ENCODE assay signal across 9 cellular contexts in genomic region chr12:57008113-57008687, GRCh38. TPM values are rescaled to one million over a fixed set of nuclear protein-coding genes. Genes with fewer than 3 reads are reported as not detected.
DNase-seq lines count a peak whose midpoint lies in the region; ATAC-seq and TF ChIP-seq lines count a peak whose summit lies in the region.
"Had no signal": no experiment of that assay in that cellular context is flagged by ENCODE, and none has a peak within 500 bp of the region (broad histone marks: within the 10 kb centered on the region; RNA-seq: fewer than 3 reads in every experiment).

No MANE protein-coding gene starts in this region.

- H3K4me1 Mint-ChIP-seq in CD14-positive monocyte, result peaks cover 23% of the 10 kb centered on the region
- peaks cover 46% of the 10 kb centered on the region for H3K4me1 Mint-ChIP-seq in activated T-helper 2 cell treated with anti-CD3 and anti-CD28 coated beads, Interferon-gamma antibody, Interleukin-2, Interleukin-4, amounts not matched to agents 10 μg/mL and 5 μg/mL and 100 μg/mL, durations not matched to agents 14 hours and 24 hours and 36 hours (ENCODE audit: low read depth)

- WGBS in hepatocyte (ENCODE audit: low lambda C conversion rate, missing lambda C conversion rate), result 67% methylated on average over 1 of the region's 1 CpG
- WGBS in stomach, 5 donors, result 18 to 50% (median 31%) methylated on average over 1 of the region's 1 CpG

- H3K27ac ChIP-seq in hepatocyte, result peak overlapping the region; percentile 18
- peak overlapping the region in 2 of 5 donors; percentile 10 to 22 for H3K27ac ChIP-seq in stomach

- TF ChIP-seq CTCF in CD14-positive monocyte (IDR thresholded peaks at IDR 0.05), result peak; percentile 68
- TF ChIP-seq CTCF in GM13976 (IDR thresholded peaks at IDR 0.05; ENCODE audit: borderline replicate concordance, control extremely low read depth, extremely low read depth, insufficient read depth, missing control alignments), result peak; percentile 54
- TF ChIP-seq CTCF in hepatocyte (IDR thresholded peaks at IDR 0.05; ENCODE audit: poor library complexity), result peak; percentile 77
- TF ChIP-seq CTCF in stomach (IDR thresholded peaks at IDR 0.05), result peak in 5 of 7 experiments; percentile 38 to 57 (median 47)

- no peak overlapping the region for H3K4me3 ChIP-seq in hepatocyte
- no peak overlapping the region for H3K4me3 ChIP-seq in stomach

- peaks cover 29% of the 10 kb centered on the region for H3K79me2 ChIP-seq in hepatocyte

- no peak overlapping the region for H3K4me3 Mint-ChIP-seq in CD14-positive monocyte
- no peak overlapping the region for H3K4me3 Mint-ChIP-seq in activated T-helper 2 cell treated with anti-CD3 and anti-CD28 coated beads, Interferon-gamma antibody, Interleukin-2, Interleukin-4, amounts not matched to agents 10 μg/mL and 5 μg/mL and 100 μg/mL, durations not matched to agents 14 hours and 24 hours and 36 hours (ENCODE audit: low read depth)

- H3K9me3 ChIP-seq in hepatocyte (ENCODE audit: low read depth) (no peaks in the 10 kb centered on the region), stomach (no peaks in the 10 kb centered on the region)

- no peak overlapping the region for H3K27ac Mint-ChIP-seq in CD14-positive monocyte
- peak overlapping the region; percentile 89 for H3K27ac Mint-ChIP-seq in activated T-helper 2 cell treated with anti-CD3 and anti-CD28 coated beads, Interferon-gamma antibody, Interleukin-2, Interleukin-4, amounts not matched to agents 10 μg/mL and 5 μg/mL and 100 μg/mL, durations not matched to agents 14 hours and 24 hours and 36 hours

- H3K9me3 Mint-ChIP-seq in CD14-positive monocyte, result no peaks in the 10 kb centered on the region
- no peaks in the 10 kb centered on the region for H3K9me3 Mint-ChIP-seq in activated T-helper 2 cell treated with anti-CD3 and anti-CD28 coated beads, Interferon-gamma antibody, Interleukin-2, Interleukin-4, amounts not matched to agents 10 μg/mL and 5 μg/mL and 100 μg/mL, durations not matched to agents 14 hours and 24 hours and 36 hours

- in situ Hi-C loops in GM13976 (cut with MboI; ENCODE audit: low sequenced_read_pairs, unreplicated experiment), result loop anchor here (5.0 kb wide), 1 partner anchor 104 kb away; the partner anchor contains the start of gene STAT6

- ATAC-seq in HG03175 (IDR thresholded peaks at IDR 0.05; ENCODE audit: unreplicated experiment) (no peak), GM18909 (IDR thresholded peaks at IDR 0.05; ENCODE audit: poor library complexity, unreplicated experiment) (no peak)

- peak overlapping the region; percentile 44 for H3K4me2 ChIP-seq in hepatocyte

- intact Hi-C loops in CD14-positive monocyte (cut with micrococcal nuclease) (loop anchor here (2.0 to 5.0 kb wide), 2 partner anchors 53 to 54 kb away; no protein-coding TSS in a partner anchor), stomach (cut with DNase I; ENCODE audit: low total_unique reads) (loop anchor here (5.0 kb wide), 1 partner anchor 54 kb away; no protein-coding TSS in a partner anchor)
- intact Hi-C loops in activated T-helper 2 cell treated with anti-CD3 and anti-CD28 coated beads, Interferon-gamma antibody, Interleukin-2, Interleukin-4, amounts not matched to agents 10 μg/mL and 5 μg/mL and 100 μg/mL, durations not matched to agents 14 hours and 24 hours and 36 hours (cut with micrococcal nuclease), result loop anchor here (1.0 to 5.0 kb wide), 4 partner anchors 56 to 174 kb away; partner anchors contain the start of gene LRP1

- H3K36me3 ChIP-seq in hepatocyte (replicated peaks; ENCODE audit: insufficient read depth, low read depth) (no peaks in the 10 kb centered on the region), stomach (peaks cover 13 to 17% (median 16%) of the 10 kb centered on the region in 4 donors)

- H4K20me1 ChIP-seq in hepatocyte (ENCODE audit: insufficient read depth, poor library complexity, severe bottlenecking), result no peaks in the 10 kb centered on the region

- H3K27me3 Mint-ChIP-seq in CD14-positive monocyte (ENCODE audit: low read depth in 3 of 3), result peaks cover 1 to 4% (median 3%) of the 10 kb centered on the region in 3 donors
- H3K27me3 Mint-ChIP-seq in activated T-helper 2 cell treated with anti-CD3 and anti-CD28 coated beads, Interferon-gamma antibody, Interleukin-2, Interleukin-4, amounts not matched to agents 10 μg/mL and 5 μg/mL and 100 μg/mL, durations not matched to agents 14 hours and 24 hours and 36 hours (ENCODE audit: low read depth), result no peaks in the 10 kb centered on the region

- no peak for TF ChIP-seq POLR2A in stomach (IDR thresholded peaks at IDR 0.05)

- DNase-seq in CD14-positive monocyte (ENCODE audit: low spot score) (no peak), GM13976 (ENCODE audit: low spot score) (peak; percentile 66), NCI-H460 (ENCODE audit: extremely low read depth, low read depth) (peak; percentile 50), hepatocyte (ENCODE audit: low spot score) (peak; percentile 75), stomach (no peak)
- no peak for DNase-seq in activated T-helper 2 cell treated with anti-CD3 and anti-CD28 coated beads, Interferon-gamma antibody, Interleukin-2, Interleukin-4, amounts not matched to agents 10 μg/mL and 5 μg/mL and 100 μg/mL, durations not matched to agents 14 hours and 24 hours and 36 hours (ENCODE audit: low spot score)
- DNase-seq: right cardiac atrium had no signal

- H3K9me2 ChIP-seq in hepatocyte (replicated peaks; ENCODE audit: insufficient read depth), result no peaks in the 10 kb centered on the region

- TF ChIP-seq EP300 in stomach (IDR thresholded peaks at IDR 0.05), result no peak

- no peak overlapping the region for H2AFZ ChIP-seq in hepatocyte

- peaks cover 17% of the 10 kb centered on the region in 2 donors for H3K36me3 Mint-ChIP-seq in CD14-positive monocyte
- peaks cover 18% of the 10 kb centered on the region for H3K36me3 Mint-ChIP-seq in activated T-helper 2 cell treated with anti-CD3 and anti-CD28 coated beads, Interferon-gamma antibody, Interleukin-2, Interleukin-4, amounts not matched to agents 10 μg/mL and 5 μg/mL and 100 μg/mL, durations not matched to agents 14 hours and 24 hours and 36 hours (ENCODE audit: low read depth)

- H3K27me3 ChIP-seq in hepatocyte (no peaks in the 10 kb centered on the region), stomach (peaks cover 0 to 3% (median 0%) of the 10 kb centered on the region in 3 donors)

- peaks cover 20% of the 10 kb centered on the region for H3K4me1 ChIP-seq in hepatocyte (ENCODE audit: insufficient read depth)
- H3K4me1 ChIP-seq in stomach, result peaks cover 9 to 41% (median 29%) of the 10 kb centered on the region in 4 donors

RNA-seq across cellular contexts. Expression of gene ZBTB39, which starts 1.9 kb away (rescaled TPM):
- polyA plus RNA-seq in CD14-positive monocyte (1 to 10 TPM in 1 of 2 donors, under 1 TPM in 1; 0.65 to 1.2 TPM), hepatocyte (1.8 and 2.0 TPM in 2 replicates), stomach (1 to 10 TPM; 1.2 to 1.7 (median 1.4) TPM)
- 8.8 and 10.3 TPM in 2 replicates for total RNA-seq in NCI-H460 (2014; rRNA removed; shearing (Covaris generic))
- 8.8 and 9.5 TPM in 2 replicates for polyA plus RNA-seq in NCI-H460 (2014; cell fraction: nucleus; rRNA removed)
- 10.5 and 10.6 TPM in 2 replicates for total RNA-seq in activated T-helper 2 cell treated with anti-CD3 and anti-CD28 coated beads, Interferon-gamma antibody, Interleukin-2, Interleukin-4, amounts not matched to agents 10 μg/mL and 5 μg/mL and 100 μg/mL, durations not matched to agents 14 hours and 24 hours and 36 hours
- total RNA-seq in hepatocyte (6.4 and 6.5 TPM in 2 replicates), stomach (1 to 10 TPM; 3.3 to 7.6 (median 4.9) TPM)

RNA-seq across cellular contexts. Expression of gene TAC3, which starts 8.1 kb away (rescaled TPM):
- polyA plus RNA-seq in CD14-positive monocyte (not detected), hepatocyte (113 and 167 TPM in 2 replicates), stomach (under 1 TPM in 2 of 3 donors, not detected in 1; 0.62 to 0.75 TPM)
- total RNA-seq in NCI-H460 (2014; rRNA removed; shearing (Covaris generic)), result not detected in 2 replicates
- not detected in 2 replicates for polyA plus RNA-seq in NCI-H460 (2014; cell fraction: nucleus; rRNA removed)
- total RNA-seq in activated T-helper 2 cell treated with anti-CD3 and anti-CD28 coated beads, Interferon-gamma antibody, Interleukin-2, Interleukin-4, amounts not matched to agents 10 μg/mL and 5 μg/mL and 100 μg/mL, durations not matched to agents 14 hours and 24 hours and 36 hours, result not detected in 2 replicates
- total RNA-seq in hepatocyte (13.0 and 18.1 TPM in 2 replicates), stomach (10 to 100 TPM in 1 of 5 donors, 1 to 10 TPM in 2, not detected in 2; 2.0 to 19.8 (median 7.6) TPM)
- total RNA-seq: right cardiac atrium had no signal
- polyA plus RNA-seq: right cardiac atrium had no signal

RNA-seq across cellular contexts. Expression of gene MYO1A, which starts 41.7 kb away (rescaled TPM):
- 1 to 10 TPM in 1 of 2 donors, under 1 TPM in 1; 0.22 to 1.3 TPM for polyA plus RNA-seq in CD14-positive monocyte
- not detected in 2 replicates for total RNA-seq in NCI-H460 (2014; rRNA removed; shearing (Covaris generic))
- polyA plus RNA-seq in NCI-H460 (2014; cell fraction: nucleus; rRNA removed), result 0.44 TPM in 1 of 2 replicates, not detected in the other
- 2.4 and 4.2 TPM in 2 replicates for total RNA-seq in activated T-helper 2 cell treated with anti-CD3 and anti-CD28 coated beads, Interferon-gamma antibody, Interleukin-2, Interleukin-4, amounts not matched to agents 10 μg/mL and 5 μg/mL and 100 μg/mL, durations not matched to agents 14 hours and 24 hours and 36 hours
- total RNA-seq in hepatocyte, result 28.3 and 29.2 TPM in 2 replicates
- polyA plus RNA-seq in hepatocyte, result 23.8 and 25.2 TPM in 2 replicates
- 10 to 100 TPM in 4 of 5 donors, 1 to 10 TPM in 1; 2.7 to 97.3 (median 19.3) TPM for total RNA-seq in stomach
- polyA plus RNA-seq in stomach, result 10 to 100 TPM in 1 of 3 donors, 1 to 10 TPM in 1, under 1 TPM in 1; 0.70 to 16.2 (median 1.2) TPM

RNA-seq across cellular contexts. Expression of gene RDH16, which starts 50.8 kb away (rescaled TPM):
- polyA plus RNA-seq in CD14-positive monocyte (not detected), hepatocyte (0.58 and 0.64 TPM in 2 replicates), stomach (under 1 TPM in 1 of 3 donors, not detected in 2; 0.68 TPM)
- total RNA-seq in NCI-H460 (2014; rRNA removed; shearing (Covaris generic)), result 0.05 TPM in 1 of 2 replicates, not detected in the other
- polyA plus RNA-seq in NCI-H460 (2014; cell fraction: nucleus; rRNA removed), result 0.04 and 0.32 TPM in 2 replicates
- total RNA-seq in activated T-helper 2 cell treated with anti-CD3 and anti-CD28 coated beads, Interferon-gamma antibody, Interleukin-2, Interleukin-4, amounts not matched to agents 10 μg/mL and 5 μg/mL and 100 μg/mL, durations not matched to agents 14 hours and 24 hours and 36 hours, result 0.30 and 0.41 TPM in 2 replicates
- total RNA-seq in hepatocyte (1.7 TPM in 2 replicates), stomach (1 to 10 TPM in 1 of 5 donors, under 1 TPM in 1, not detected in 3; 0.37 to 1.0 TPM)

Comparison
In these comparisons a context has a peak if more than half of its experiments do, and no peak if none do; other contexts are left out.
1. DNase-seq: peak in GM13976 (single experiment), NCI-H460 (single experiment) and hepatocyte (single experiment); none in CD14-positive monocyte (single experiment), activated T-helper 2 cell treated with anti-CD3 and anti-CD28 coated beads, Interferon-gamma antibody, Interleukin-2, Interleukin-4, amounts not matched to agents 10 μg/mL and 5 μg/mL and 100 μg/mL, durations not matched to agents 14 hours and 24 hours and 36 hours (single experiment) and stomach (single experiment).
2. Peak in every context shown above with its lines, with median percentiles within 50 percentile points of each other: CTCF ChIP-seq.